Comparison of ENCODE assay signal across 1 cellular context in the genomic region with DNA sequence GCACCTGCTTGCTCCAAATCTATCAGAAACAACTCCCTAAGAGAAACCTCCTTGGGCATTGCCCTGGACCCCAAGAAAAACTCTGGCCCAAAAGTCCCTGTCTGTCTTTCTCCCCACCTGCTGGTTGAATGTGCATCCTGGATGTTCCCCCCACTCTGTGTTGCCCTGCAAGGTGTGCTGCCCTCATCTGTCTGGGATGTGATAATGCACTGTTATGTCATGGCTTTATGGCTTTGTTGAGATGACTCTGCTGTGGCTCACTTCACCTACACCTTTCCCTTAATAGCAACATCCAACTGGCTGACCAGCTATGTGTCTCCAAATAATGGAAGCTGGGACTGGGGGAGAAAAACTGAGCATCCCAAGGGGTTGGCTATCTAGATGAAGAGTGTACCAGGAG.
A peak's percentile ranks its signal among the peaks of the same experiment; 100 is the strongest.
TF ChIP-seq lines count a peak whose summit lies in the region.

No MANE protein-coding gene starts in this region.

TF ChIP-seq in K562, 482 proteins besides CTCF, POLR2A, EP300 and RAD21:
- TF ChIP-seq ZBTB8A (IDR thresholded peaks at IDR 0.05; ENCODE audit: partially characterized antibody) = no peak
- TF ChIP-seq SMC3 (conservative IDR thresholded peaks at IDR 0.05; ENCODE audit: insufficient read depth, low read depth, low read length) = peak; percentile 49; the same call in 1 of the 2 replicates
- no peak for TF ChIP-seq ZNF76 (CRISPR knock-in tag; IDR thresholded peaks at IDR 0.05; ENCODE audit: borderline replicate concordance)
- TF ChIP-seq CHCHD3 (CRISPR knock-in tag; IDR thresholded peaks at IDR 0.05) = no peak
- no peak for TF ChIP-seq SAFB (IDR thresholded peaks at IDR 0.05; ENCODE audit: borderline replicate concordance, low read depth, low read length)
- TF ChIP-seq, protein P1, sequence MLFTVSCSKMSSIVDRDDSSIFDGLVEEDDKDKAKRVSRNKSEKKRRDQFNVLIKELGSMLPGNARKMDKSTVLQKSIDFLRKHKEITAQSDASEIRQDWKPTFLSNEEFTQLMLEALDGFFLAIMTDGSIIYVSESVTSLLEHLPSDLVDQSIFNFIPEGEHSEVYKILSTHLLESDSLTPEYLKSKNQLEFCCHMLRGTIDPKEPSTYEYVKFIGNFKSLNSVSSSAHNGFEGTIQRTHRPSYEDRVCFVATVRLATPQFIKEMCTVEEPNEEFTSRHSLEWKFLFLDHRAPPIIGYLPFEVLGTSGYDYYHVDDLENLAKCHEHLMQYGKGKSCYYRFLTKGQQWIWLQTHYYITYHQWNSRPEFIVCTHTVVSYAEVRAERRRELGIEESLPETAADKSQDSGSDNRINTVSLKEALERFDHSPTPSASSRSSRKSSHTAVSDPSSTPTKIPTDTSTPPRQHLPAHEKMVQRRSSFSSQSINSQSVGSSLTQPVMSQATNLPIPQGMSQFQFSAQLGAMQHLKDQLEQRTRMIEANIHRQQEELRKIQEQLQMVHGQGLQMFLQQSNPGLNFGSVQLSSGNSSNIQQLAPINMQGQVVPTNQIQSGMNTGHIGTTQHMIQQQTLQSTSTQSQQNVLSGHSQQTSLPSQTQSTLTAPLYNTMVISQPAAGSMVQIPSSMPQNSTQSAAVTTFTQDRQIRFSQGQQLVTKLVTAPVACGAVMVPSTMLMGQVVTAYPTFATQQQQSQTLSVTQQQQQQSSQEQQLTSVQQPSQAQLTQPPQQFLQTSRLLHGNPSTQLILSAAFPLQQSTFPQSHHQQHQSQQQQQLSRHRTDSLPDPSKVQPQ (CRISPR knock-in tag; IDR thresholded peaks at IDR 0.05; ENCODE audit: borderline replicate concordance) = no peak
- TF ChIP-seq XRCC4 (IDR thresholded peaks at IDR 0.05; ENCODE audit: extremely low read depth, insufficient read depth, insufficient read length) = no peak
- TF ChIP-seq, protein P2, sequence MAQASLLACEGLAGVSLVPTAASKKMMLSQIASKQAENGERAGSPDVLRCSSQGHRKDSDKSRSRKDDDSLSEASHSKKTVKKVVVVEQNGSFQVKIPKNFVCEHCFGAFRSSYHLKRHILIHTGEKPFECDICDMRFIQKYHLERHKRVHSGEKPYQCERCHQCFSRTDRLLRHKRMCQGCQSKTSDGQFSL (CRISPR knock-in tag; IDR thresholded peaks at IDR 0.05) = peak; percentile 92
- TF ChIP-seq, protein P2 (tag; IDR thresholded peaks at IDR 0.05) = no peak
- TF ChIP-seq, protein P3, sequence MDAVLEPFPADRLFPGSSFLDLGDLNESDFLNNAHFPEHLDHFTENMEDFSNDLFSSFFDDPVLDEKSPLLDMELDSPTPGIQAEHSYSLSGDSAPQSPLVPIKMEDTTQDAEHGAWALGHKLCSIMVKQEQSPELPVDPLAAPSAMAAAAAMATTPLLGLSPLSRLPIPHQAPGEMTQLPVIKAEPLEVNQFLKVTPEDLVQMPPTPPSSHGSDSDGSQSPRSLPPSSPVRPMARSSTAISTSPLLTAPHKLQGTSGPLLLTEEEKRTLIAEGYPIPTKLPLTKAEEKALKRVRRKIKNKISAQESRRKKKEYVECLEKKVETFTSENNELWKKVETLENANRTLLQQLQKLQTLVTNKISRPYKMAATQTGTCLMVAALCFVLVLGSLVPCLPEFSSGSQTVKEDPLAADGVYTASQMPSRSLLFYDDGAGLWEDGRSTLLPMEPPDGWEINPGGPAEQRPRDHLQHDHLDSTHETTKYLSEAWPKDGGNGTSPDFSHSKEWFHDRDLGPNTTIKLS (IDR thresholded peaks at IDR 0.05; ENCODE audit: borderline replicate concordance, low read depth) = no peak
- peak; percentile 19; the same call in 1 of the 2 replicates for TF ChIP-seq STAG1 (CRISPR knock-in tag; IDR thresholded peaks at IDR 0.05; ENCODE audit: borderline replicate concordance)
- TF ChIP-seq JUN (IDR thresholded peaks at IDR 0.05; ENCODE audit: borderline replicate concordance, low read depth, low read length) = no peak
- no peak for TF ChIP-seq JUN (CRISPR knock-in tag; IDR thresholded peaks at IDR 0.05; ENCODE audit: borderline replicate concordance)
- TF ChIP-seq HCFC1 (IDR thresholded peaks at IDR 0.05; ENCODE audit: low read depth, low read length) = no peak
- TF ChIP-seq CHD2 (IDR thresholded peaks at IDR 0.05; ENCODE audit: low read depth, low read length) = no peak
